ENCODE assay signal across 33 cellular contexts in the genomic region with DNA sequence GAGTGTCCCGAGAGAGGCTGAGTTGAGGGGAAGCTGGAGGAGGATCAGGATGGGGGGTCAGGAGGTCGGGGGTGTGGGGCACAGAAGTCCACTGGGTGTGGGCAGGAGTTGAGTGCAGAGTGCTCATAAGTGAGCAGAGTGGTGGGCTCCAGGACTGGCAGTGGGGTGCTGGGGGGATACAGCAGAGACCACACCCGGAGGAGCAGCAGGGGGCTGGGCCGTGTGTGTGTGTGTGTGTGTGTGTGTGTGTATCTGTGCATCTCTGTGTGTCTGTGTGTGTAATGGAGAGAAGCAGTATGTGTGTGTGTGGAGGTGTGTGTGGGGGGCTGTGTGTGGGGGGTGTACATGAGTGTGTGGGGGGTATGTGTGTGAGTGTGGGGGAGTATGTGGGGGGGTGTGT.
"Had no signal": no experiment of that assay in that cellular context is flagged by ENCODE, and none has a peak within 500 bp of the region (broad histone marks: within the 10 kb centered on the region; RNA-seq: fewer than 3 reads in every experiment).

No MANE protein-coding gene starts in this region.

- H3K4me3 Mint-ChIP-seq: activated B cell treated with CpG ODN at 0.5 μM for 24 hours; activated CD4-positive, alpha-beta memory T cell treated with anti-CD3 and anti-CD28 coated beads for 36 hours; activated CD4-positive, alpha-beta T cell treated with anti-CD3 and anti-CD28 coated beads, Interleukin-2, amount 10 ng/mL, durations not matched to agents 7 days and 5 days; activated CD8-positive, alpha-beta T cell treated with anti-CD3 and anti-CD28 coated beads for 36 hours; activated naive CD4-positive, alpha-beta T cell treated with anti-CD3 and anti-CD28 coated beads for 36 hours; activated naive CD8-positive, alpha-beta T cell treated with anti-CD3 and anti-CD28 coated beads for 36 hours; activated T-cell treated with anti-CD3 and anti-CD28 coated beads, Interleukin-2, amount 50 U/mL, for 4 hours; activated T-cell treated with anti-CD3 and anti-CD28 coated beads, Interleukin-2, amount 50 U/mL, for 72 hours; activated T-helper 1 cell treated with anti-CD3 and anti-CD28 coated beads, Interleukin-12 subunit alpha, Interleukin-12 subunit beta, Interleukin-2, Interleukin-4 antibody, amounts not matched to agents 30 ng/mL and 10 ng/mL and 1 ng/mL, durations not matched to agents 14 hours and 24 hours and 36 hours; activated T-helper 17 cell treated with anti-CD3 and anti-CD28 coated beads, Interleukin-2, amount 50 U/mL, for 72 hours; T-helper 2 cell treated with Interferon-gamma antibody and Interleukin-4, amounts not matched to agents 5 μg/mL and 100 μg/mL, for 36 hours had no signal

- H3K4me1 Mint-ChIP-seq: activated T-helper 17 cell treated with anti-CD3 and anti-CD28 coated beads, Interleukin-2, amount 50 U/mL, for 72 hours had no signal

- DNase-seq: activated B cell treated with CpG ODN at 0.5 μM for 24 hours; activated CD4-positive, alpha-beta memory T cell treated with anti-CD3 and anti-CD28 coated beads for 36 hours; activated CD4-positive, alpha-beta T cell treated with anti-CD3 and anti-CD28 coated beads for 4 hours; activated CD4-positive, alpha-beta T cell treated with anti-CD3 and anti-CD28 coated beads, Interleukin-2, amount 10 ng/mL, durations not matched to agents 7 days and 5 days; activated CD4-positive, alpha-beta T cell treated with anti-CD3 and anti-CD28 coated beads, Interleukin-2, amount 50 U/mL, for 4 hours; activated CD4-positive, CD25-positive, alpha-beta regulatory T cell treated with anti-CD3 and anti-CD28 coated beads, Interleukin-2, amount 50 U/mL, for 72 hours; activated CD8-positive, alpha-beta memory T cell treated with anti-CD3 and anti-CD28 coated beads, Interleukin-2, amount 50 U/mL, for 4 hours; activated CD8-positive, alpha-beta T cell treated with anti-CD3 and anti-CD28 coated beads for 36 hours; activated effector memory CD4-positive, alpha-beta T cell treated with anti-CD3 and anti-CD28 coated beads, Interleukin-2, amount 50 U/mL, for 16 hours; activated gamma-delta T cell treated with Interleukin-2 at 50 U/mL for 16 hours; activated naive CD4-positive, alpha-beta T cell; activated naive CD4-positive, alpha-beta T cell treated with anti-CD3 and anti-CD28 coated beads for 36 hours; activated naive CD4-positive, alpha-beta T cell treated with anti-CD3 and anti-CD28 coated beads, Interleukin-2, amount 50 U/mL, for 16 hours; activated naive CD8-positive, alpha-beta T cell treated with anti-CD3 and anti-CD28 coated beads for 36 hours; activated T-cell treated with anti-CD3 and anti-CD28 coated beads for 4 hours; activated T-cell treated with anti-CD3 and anti-CD28 coated beads, Interleukin-2, amount 50 U/mL, for 1 hour; activated T-cell treated with anti-CD3 and anti-CD28 coated beads, Interleukin-2, amount 50 U/mL, for 4 hours; activated T-cell treated with anti-CD3 and anti-CD28 coated beads, Interleukin-2, amount 50 U/mL, for 72 hours; adrenal gland; amniotic stem cell; aorta; body of pancreas; brain microvascular endothelial cell; central memory CD4-positive, alpha-beta T cell; cerebellar nuclear complex; T-helper 2 cell; T-helper 9 cell had no signal

- H3K36me3 ChIP-seq: adrenal gland, brain microvascular endothelial cell, breast epithelium had no signal

- H3K27me3 Mint-ChIP-seq: activated CD8-positive, alpha-beta T cell treated with anti-CD3 and anti-CD28 coated beads for 36 hours; activated naive CD8-positive, alpha-beta T cell treated with anti-CD3 and anti-CD28 coated beads for 36 hours had no signal

- H3K27ac Mint-ChIP-seq: activated B cell treated with CpG ODN at 0.5 μM for 24 hours; activated CD4-positive, alpha-beta memory T cell treated with anti-CD3 and anti-CD28 coated beads for 36 hours; activated CD4-positive, alpha-beta T cell treated with anti-CD3 and anti-CD28 coated beads, Interleukin-2, amount 10 ng/mL, durations not matched to agents 7 days and 5 days; activated CD8-positive, alpha-beta T cell treated with anti-CD3 and anti-CD28 coated beads for 36 hours; activated naive CD4-positive, alpha-beta T cell treated with anti-CD3 and anti-CD28 coated beads for 36 hours; activated naive CD4-positive, alpha-beta T cell treated with anti-CD3 and anti-CD28 coated beads, Interleukin-2, amount 50 U/mL, for 72 hours; activated naive CD8-positive, alpha-beta T cell treated with anti-CD3 and anti-CD28 coated beads for 36 hours; activated T-cell treated with anti-CD3 and anti-CD28 coated beads, Interleukin-2, amount 50 U/mL, for 72 hours; activated T-helper 1 cell treated with anti-CD3 and anti-CD28 coated beads, Interleukin-12 subunit alpha, Interleukin-12 subunit beta, Interleukin-2, Interleukin-4 antibody, amounts not matched to agents 30 ng/mL and 10 ng/mL and 1 ng/mL, durations not matched to agents 14 hours and 24 hours and 36 hours; activated T-helper 17 cell treated with anti-CD3 and anti-CD28 coated beads, Interleukin-2, amount 50 U/mL, for 72 hours; T-helper 2 cell treated with Interferon-gamma antibody and Interleukin-4, amounts not matched to agents 5 μg/mL and 100 μg/mL, for 36 hours had no signal

- H3K4me3 ChIP-seq: adrenal gland, body of pancreas, breast epithelium had no signal

- H3K36me3 Mint-ChIP-seq: activated naive CD8-positive, alpha-beta T cell treated with anti-CD3 and anti-CD28 coated beads for 36 hours had no signal

- ATAC-seq: activated CD8-positive, alpha-beta T cell treated with anti-CD3 and anti-CD28 coated beads for 36 hours; activated naive CD4-positive, alpha-beta T cell treated with anti-CD3 and anti-CD28 coated beads, Interleukin-2, amount 50 U/mL, for 72 hours; activated T-cell treated with anti-CD3 and anti-CD28 coated beads, Interleukin-2, amount 50 U/mL, for 4 hours; activated T-cell treated with anti-CD3 and anti-CD28 coated beads, Interleukin-2, amount 50 U/mL, for 72 hours; activated T-helper 17 cell treated with anti-CD3 and anti-CD28 coated beads, Interleukin-2, amount 50 U/mL, for 72 hours; body of pancreas had no signal

- H3K4me1 ChIP-seq: breast epithelium had no signal

- H3K9me3 Mint-ChIP-seq: activated B cell treated with CpG ODN at 0.5 μM for 24 hours; activated T-cell treated with anti-CD3 and anti-CD28 coated beads, Interleukin-2, amount 50 U/mL, for 4 hours; activated T-helper 1 cell treated with anti-CD3 and anti-CD28 coated beads, Interleukin-12 subunit alpha, Interleukin-12 subunit beta, Interleukin-2, Interleukin-4 antibody, amounts not matched to agents 30 ng/mL and 10 ng/mL and 1 ng/mL, durations not matched to agents 14 hours and 24 hours and 36 hours; activated T-helper 17 cell treated with anti-CD3 and anti-CD28 coated beads, Interleukin-2, amount 50 U/mL, for 72 hours had no signal

- H3K27me3 ChIP-seq: body of pancreas, brain microvascular endothelial cell had no signal

- H3K27ac ChIP-seq: adrenal gland, body of pancreas, brain microvascular endothelial cell, breast epithelium, VCaP had no signal

- H3K9me3 ChIP-seq: adrenal gland, body of pancreas had no signal
